1 cellular context compared by ENCODE assay signal in the genomic region with DNA sequence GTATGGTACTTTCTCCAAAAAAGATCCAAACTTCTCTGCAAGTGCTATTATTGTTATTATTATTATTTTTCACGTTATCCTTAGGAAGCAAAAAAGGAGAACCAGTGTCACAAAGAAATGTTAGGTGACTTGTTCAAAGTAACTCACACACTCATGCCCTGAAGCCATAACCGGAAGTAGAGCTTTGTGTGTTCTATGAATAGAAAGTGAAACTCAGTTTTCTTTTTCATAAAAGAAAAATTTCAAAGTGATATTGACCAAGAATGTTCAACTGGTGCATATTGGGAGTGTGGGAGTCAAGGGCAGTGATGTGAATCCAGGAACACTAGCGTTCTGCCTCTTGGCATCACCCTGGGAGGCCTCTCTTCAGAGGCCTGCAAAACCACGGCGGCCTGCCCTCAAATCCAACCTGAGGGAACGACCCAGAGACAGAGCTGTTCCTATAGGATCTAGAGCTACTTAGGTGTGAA.
TF ChIP-seq lines count a peak whose summit lies in the region.

No MANE protein-coding gene starts in this region.

TF ChIP-seq in K562, 482 proteins besides CTCF, POLR2A, EP300 and RAD21 (continued from another document and continues in another):
- TF ChIP-seq, protein P1, sequence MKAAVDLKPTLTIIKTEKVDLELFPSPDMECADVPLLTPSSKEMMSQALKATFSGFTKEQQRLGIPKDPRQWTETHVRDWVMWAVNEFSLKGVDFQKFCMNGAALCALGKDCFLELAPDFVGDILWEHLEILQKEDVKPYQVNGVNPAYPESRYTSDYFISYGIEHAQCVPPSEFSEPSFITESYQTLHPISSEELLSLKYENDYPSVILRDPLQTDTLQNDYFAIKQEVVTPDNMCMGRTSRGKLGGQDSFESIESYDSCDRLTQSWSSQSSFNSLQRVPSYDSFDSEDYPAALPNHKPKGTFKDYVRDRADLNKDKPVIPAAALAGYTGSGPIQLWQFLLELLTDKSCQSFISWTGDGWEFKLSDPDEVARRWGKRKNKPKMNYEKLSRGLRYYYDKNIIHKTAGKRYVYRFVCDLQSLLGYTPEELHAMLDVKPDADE (conservative IDR thresholded peaks at IDR 0.05; ENCODE audit: control insufficient read depth, low read depth, low read length), result no peak
- TF ChIP-seq ZNF23 (CRISPR knock-in tag; IDR thresholded peaks at IDR 0.05) (no peak), CTBP1 (IDR thresholded peaks at IDR 0.05; ENCODE audit: borderline replicate concordance) (no peak), HMG20B (CRISPR knock-in tag; IDR thresholded peaks at IDR 0.05) (no peak), POLR3A (IDR thresholded peaks at IDR 0.05; ENCODE audit: borderline replicate concordance, extremely low read depth, insufficient read depth, insufficient read length) (no peak), RCOR1 (IDR thresholded peaks at IDR 0.05; ENCODE audit: borderline replicate concordance in 1 of 2, low read depth in 2 of 2, low read length in 2 of 2) (no peak), HNRNPUL1 (IDR thresholded peaks at IDR 0.05; ENCODE audit: low read length) (no peak), ZNF224 (CRISPR knock-in tag; IDR thresholded peaks at IDR 0.05) (no peak), TEAD1 (CRISPR knock-in tag; IDR thresholded peaks at IDR 0.05) (no peak), ZNF253 (CRISPR knock-in tag; conservative IDR thresholded peaks at IDR 0.05) (no peak), ZNF586 (CRISPR knock-in tag; conservative IDR thresholded peaks at IDR 0.05) (no peak), ELF2 (CRISPR knock-in tag; IDR thresholded peaks at IDR 0.05) (no peak), HOXB6 (CRISPR knock-in tag; IDR thresholded peaks at IDR 0.05; ENCODE audit: borderline replicate concordance) (no peak), PPARD (CRISPR knock-in tag; IDR thresholded peaks at IDR 0.05) (no peak), ZNF121 (CRISPR knock-in tag; conservative IDR thresholded peaks at IDR 0.05) (no peak), SRSF7 (optimal IDR thresholded peaks at IDR 0.05; ENCODE audit: low read depth, low read length) (no peak), ZNF134 (CRISPR knock-in tag; conservative IDR thresholded peaks at IDR 0.05) (peak; percentile 60; the same call in 1 of the 2 replicates), FIP1L1 (IDR thresholded peaks at IDR 0.05; ENCODE audit: low read depth, low read length, poor library complexity, severe bottlenecking) (no peak), BRCA1 (IDR thresholded peaks at IDR 0.05) (no peak), BRCA1 (CRISPR knock-in tag; IDR thresholded peaks at IDR 0.05) (no peak), SMAD1 (IDR thresholded peaks at IDR 0.05; ENCODE audit: low read depth, low read length, partially characterized antibody) (no peak), ZNF589 (CRISPR knock-in tag; IDR thresholded peaks at IDR 0.05; ENCODE audit: low read depth) (no peak; the same call in 1 of the 2 replicates), ARNT (IDR thresholded peaks at IDR 0.05) (no peak), SAFB (IDR thresholded peaks at IDR 0.05; ENCODE audit: borderline replicate concordance, low read depth, low read length) (no peak), DDX20 (tag; IDR thresholded peaks at IDR 0.05; ENCODE audit: low read depth) (peak; percentile 50; the same call in 1 of the 2 replicates), PCBP2 (IDR thresholded peaks at IDR 0.05; ENCODE audit: low read depth, low read length, poor library complexity, severe bottlenecking) (no peak), TCFL5 (CRISPR knock-in tag; conservative IDR thresholded peaks at IDR 0.05) (0 out of 2 replicates have a peak, but pooled peaks have one; percentile 39), PHB2 (IDR thresholded peaks at IDR 0.05; ENCODE audit: low read depth) (no peak), ZKSCAN1 (IDR thresholded peaks at IDR 0.05; ENCODE audit: low read depth, low read length) (no peak), JUNB (CRISPR knock-in tag; conservative IDR thresholded peaks at IDR 0.05) (no peak), ZNF766 (CRISPR knock-in tag; conservative IDR thresholded peaks at IDR 0.05) (peak; percentile 46; the same call in 1 of the 2 replicates), SNIP1 (IDR thresholded peaks at IDR 0.05; ENCODE audit: low read depth) (no peak), ZKSCAN3 (CRISPR knock-in tag; IDR thresholded peaks at IDR 0.05) (no peak), SIRT6 (IDR thresholded peaks at IDR 0.05; ENCODE audit: low read depth, low read length) (no peak), ZFP1 (CRISPR knock-in tag; IDR thresholded peaks at IDR 0.05) (no peak), SRSF9 (IDR thresholded peaks at IDR 0.05; ENCODE audit: borderline replicate concordance, low read depth, low read length) (no peak), ZNF24 (IDR thresholded peaks at IDR 0.05) (no peak)
- TF ChIP-seq, protein P2, sequence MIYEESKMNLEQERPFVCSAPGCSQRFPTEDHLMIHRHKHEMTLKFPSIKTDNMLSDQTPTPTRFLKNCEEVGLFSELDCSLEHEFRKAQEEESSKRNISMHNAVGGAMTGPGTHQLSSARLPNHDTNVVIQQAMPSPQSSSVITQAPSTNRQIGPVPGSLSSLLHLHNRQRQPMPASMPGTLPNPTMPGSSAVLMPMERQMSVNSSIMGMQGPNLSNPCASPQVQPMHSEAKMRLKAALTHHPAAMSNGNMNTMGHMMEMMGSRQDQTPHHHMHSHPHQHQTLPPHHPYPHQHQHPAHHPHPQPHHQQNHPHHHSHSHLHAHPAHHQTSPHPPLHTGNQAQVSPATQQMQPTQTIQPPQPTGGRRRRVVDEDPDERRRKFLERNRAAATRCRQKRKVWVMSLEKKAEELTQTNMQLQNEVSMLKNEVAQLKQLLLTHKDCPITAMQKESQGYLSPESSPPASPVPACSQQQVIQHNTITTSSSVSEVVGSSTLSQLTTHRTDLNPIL (CRISPR knock-in tag; IDR thresholded peaks at IDR 0.05), result no peak
- TF ChIP-seq, protein P3, sequence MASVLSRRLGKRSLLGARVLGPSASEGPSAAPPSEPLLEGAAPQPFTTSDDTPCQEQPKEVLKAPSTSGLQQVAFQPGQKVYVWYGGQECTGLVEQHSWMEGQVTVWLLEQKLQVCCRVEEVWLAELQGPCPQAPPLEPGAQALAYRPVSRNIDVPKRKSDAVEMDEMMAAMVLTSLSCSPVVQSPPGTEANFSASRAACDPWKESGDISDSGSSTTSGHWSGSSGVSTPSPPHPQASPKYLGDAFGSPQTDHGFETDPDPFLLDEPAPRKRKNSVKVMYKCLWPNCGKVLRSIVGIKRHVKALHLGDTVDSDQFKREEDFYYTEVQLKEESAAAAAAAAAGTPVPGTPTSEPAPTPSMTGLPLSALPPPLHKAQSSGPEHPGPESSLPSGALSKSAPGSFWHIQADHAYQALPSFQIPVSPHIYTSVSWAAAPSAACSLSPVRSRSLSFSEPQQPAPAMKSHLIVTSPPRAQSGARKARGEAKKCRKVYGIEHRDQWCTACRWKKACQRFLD (CRISPR knock-in tag; IDR thresholded peaks at IDR 0.05), result peak; percentile 64
- TF ChIP-seq, protein P4, sequence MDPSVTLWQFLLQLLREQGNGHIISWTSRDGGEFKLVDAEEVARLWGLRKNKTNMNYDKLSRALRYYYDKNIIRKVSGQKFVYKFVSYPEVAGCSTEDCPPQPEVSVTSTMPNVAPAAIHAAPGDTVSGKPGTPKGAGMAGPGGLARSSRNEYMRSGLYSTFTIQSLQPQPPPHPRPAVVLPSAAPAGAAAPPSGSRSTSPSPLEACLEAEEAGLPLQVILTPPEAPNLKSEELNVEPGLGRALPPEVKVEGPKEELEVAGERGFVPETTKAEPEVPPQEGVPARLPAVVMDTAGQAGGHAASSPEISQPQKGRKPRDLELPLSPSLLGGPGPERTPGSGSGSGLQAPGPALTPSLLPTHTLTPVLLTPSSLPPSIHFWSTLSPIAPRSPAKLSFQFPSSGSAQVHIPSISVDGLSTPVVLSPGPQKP (CRISPR knock-in tag; IDR thresholded peaks at IDR 0.05), result no peak
- TF ChIP-seq, protein P5, sequence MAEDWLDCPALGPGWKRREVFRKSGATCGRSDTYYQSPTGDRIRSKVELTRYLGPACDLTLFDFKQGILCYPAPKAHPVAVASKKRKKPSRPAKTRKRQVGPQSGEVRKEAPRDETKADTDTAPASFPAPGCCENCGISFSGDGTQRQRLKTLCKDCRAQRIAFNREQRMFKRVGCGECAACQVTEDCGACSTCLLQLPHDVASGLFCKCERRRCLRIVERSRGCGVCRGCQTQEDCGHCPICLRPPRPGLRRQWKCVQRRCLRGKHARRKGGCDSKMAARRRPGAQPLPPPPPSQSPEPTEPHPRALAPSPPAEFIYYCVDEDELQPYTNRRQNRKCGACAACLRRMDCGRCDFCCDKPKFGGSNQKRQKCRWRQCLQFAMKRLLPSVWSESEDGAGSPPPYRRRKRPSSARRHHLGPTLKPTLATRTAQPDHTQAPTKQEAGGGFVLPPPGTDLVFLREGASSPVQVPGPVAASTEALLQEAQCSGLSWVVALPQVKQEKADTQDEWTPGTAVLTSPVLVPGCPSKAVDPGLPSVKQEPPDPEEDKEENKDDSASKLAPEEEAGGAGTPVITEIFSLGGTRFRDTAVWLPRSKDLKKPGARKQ (CRISPR knock-in tag; IDR thresholded peaks at IDR 0.05), result no peak
- TF ChIP-seq, protein P6, sequence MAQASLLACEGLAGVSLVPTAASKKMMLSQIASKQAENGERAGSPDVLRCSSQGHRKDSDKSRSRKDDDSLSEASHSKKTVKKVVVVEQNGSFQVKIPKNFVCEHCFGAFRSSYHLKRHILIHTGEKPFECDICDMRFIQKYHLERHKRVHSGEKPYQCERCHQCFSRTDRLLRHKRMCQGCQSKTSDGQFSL (CRISPR knock-in tag; IDR thresholded peaks at IDR 0.05), result no peak
- TF ChIP-seq, protein P6 (tag; IDR thresholded peaks at IDR 0.05), result peak in 1 of 2 experiments; percentile 58; a peak in 1 of 4 replicates
- TF ChIP-seq, protein P7, sequence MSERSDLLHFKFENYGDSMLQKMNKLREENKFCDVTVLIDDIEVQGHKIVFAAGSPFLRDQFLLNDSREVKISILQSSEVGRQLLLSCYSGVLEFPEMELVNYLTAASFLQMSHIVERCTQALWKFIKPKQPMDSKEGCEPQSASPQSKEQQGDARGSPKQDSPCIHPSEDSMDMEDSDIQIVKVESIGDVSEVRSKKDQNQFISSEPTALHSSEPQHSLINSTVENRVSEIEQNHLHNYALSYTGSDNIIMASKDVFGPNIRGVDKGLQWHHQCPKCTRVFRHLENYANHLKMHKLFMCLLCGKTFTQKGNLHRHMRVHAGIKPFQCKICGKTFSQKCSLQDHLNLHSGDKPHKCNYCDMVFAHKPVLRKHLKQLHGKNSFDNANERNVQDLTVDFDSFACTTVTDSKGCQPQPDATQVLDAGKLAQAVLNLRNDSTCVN (CRISPR knock-in tag; IDR thresholded peaks at IDR 0.05), result no peak
- TF ChIP-seq, protein P8, sequence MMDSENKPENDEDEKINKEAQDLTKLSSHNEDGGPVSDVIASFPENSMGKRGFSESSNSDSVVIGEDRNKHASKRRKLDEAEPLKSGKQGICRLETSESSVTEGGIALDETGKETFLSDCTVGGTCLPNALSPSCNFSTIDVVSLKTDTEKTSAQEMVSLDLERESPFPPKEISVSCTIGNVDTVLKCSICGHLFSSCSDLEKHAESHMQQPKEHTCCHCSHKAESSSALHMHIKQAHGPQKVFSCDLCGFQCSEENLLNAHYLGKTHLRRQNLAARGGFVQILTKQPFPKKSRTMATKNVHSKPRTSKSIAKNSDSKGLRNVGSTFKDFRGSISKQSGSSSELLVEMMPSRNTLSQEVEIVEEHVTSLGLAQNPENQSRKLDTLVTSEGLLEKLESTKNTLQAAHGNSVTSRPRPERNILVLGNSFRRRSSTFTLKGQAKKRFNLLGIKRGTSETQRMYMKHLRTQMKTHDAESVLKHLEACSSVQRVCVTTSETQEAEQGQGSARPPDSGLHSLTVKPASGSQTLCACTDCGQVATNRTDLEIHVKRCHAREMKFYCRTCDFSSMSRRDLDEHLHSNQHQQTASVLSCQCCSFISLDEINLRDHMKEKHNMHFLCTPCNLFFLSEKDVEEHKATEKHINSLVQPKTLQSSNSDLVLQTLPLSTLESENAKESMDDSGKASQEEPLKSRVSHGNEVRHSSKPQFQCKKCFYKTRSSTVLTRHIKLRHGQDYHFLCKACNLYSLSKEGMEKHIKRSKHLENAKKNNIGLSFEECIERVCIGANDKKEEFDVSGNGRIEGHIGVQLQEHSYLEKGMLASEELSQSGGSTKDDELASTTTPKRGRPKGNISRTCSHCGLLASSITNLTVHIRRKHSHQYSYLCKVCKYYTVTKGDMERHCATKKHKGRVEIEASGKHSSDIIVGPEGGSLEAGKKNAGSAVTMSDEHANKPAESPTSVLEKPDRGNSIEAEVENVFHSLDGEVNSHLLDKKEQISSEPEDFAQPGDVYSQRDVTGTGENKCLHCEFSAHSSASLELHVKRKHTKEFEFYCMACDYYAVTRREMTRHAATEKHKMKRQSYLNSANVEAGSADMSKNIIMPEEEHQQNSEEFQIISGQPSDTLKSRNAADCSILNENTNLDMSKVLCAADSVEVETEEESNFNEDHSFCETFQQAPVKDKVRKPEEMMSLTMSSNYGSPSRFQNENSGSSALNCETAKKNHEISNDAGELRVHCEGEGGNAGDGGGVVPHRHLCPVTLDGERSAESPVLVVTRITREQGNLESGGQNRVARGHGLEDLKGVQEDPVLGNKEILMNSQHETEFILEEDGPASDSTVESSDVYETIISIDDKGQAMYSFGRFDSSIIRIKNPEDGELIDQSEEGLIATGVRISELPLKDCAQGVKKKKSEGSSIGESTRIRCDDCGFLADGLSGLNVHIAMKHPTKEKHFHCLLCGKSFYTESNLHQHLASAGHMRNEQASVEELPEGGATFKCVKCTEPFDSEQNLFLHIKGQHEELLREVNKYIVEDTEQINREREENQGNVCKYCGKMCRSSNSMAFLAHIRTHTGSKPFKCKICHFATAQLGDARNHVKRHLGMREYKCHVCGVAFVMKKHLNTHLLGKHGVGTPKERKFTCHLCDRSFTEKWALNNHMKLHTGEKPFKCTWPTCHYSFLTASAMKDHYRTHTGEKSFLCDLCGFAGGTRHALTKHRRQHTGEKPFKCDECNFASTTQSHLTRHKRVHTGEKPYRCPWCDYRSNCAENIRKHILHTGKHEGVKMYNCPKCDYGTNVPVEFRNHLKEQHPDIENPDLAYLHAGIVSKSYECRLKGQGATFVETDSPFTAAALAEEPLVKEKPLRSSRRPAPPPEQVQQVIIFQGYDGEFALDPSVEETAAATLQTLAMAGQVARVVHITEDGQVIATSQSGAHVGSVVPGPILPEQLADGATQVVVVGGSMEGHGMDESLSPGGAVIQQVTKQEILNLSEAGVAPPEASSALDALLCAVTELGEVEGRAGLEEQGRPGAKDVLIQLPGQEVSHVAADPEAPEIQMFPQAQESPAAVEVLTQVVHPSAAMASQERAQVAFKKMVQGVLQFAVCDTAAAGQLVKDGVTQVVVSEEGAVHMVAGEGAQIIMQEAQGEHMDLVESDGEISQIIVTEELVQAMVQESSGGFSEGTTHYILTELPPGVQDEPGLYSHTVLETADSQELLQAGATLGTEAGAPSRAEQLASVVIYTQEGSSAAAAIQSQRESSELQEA (IDR thresholded peaks at IDR 0.05; ENCODE audit: low read depth), result no peak
- TF ChIP-seq, protein P9, sequence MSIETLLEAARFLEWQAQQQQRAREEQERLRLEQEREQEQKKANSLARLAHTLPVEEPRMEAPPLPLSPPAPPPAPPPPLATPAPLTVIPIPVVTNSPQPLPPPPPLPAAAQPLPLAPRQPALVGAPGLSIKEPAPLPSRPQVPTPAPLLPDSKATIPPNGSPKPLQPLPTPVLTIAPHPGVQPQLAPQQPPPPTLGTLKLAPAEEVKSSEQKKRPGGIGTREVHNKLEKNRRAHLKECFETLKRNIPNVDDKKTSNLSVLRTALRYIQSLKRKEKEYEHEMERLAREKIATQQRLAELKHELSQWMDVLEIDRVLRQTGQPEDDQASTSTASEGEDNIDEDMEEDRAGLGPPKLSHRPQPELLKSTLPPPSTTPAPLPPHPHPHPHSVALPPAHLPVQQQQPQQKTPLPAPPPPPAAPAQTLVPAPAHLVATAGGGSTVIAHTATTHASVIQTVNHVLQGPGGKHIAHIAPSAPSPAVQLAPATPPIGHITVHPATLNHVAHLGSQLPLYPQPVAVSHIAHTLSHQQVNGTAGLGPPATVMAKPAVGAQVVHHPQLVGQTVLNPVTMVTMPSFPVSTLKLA (conservative IDR thresholded peaks at IDR 0.05), result no peak
